In the genomic region with DNA sequence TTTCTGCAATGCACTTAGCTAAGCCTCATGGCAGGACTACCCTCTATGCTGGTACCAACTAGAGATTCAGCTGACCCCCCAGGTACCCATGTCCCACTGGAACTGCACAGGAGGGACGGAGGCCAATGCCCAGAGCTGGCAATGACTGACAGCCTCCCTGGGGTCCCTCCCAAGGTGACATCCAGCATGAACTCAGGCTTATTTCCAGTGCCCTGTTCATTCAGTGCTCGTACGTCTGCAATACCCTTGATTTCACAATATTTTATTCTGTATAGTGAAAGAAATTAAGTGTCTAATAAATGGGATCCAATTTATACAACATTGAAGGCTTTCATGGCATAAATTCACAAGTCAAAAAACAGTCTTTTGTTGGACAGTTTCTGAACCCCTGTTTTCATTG, we compare ENCODE assay signal across 23 cellular contexts. TPM values are rescaled to one million over a fixed set of nuclear protein-coding genes. Genes with fewer than 3 reads are reported as not detected.
DNase-seq lines count a peak whose midpoint lies in the region; ATAC-seq and TF ChIP-seq lines count a peak whose summit lies in the region.
"Had no signal": no experiment of that assay in that cellular context is flagged by ENCODE, and none has a peak within 500 bp of the region (broad histone marks: within the 10 kb centered on the region; RNA-seq: fewer than 3 reads in every experiment).

No MANE protein-coding gene starts in this region.

- ATAC-seq in heart right ventricle, result no peak
- no peak for ATAC-seq in Right ventricle myocardium inferior
- no peak for ATAC-seq in naive B cell (ENCODE audit: low read depth in 2 of 2)
- no peak for ATAC-seq in stimulated activated naive B cell treated with anti-CD40 and anti-IgM and Interleukin-4, amounts not matched to agents 10 μg/mL and 1 μg/mL and 100 μg/mL, for 72 hours (replicated peaks)

- no peak overlapping the region for H3K4me3 Mint-ChIP-seq in naive B cell
- no peak overlapping the region for H3K4me3 Mint-ChIP-seq in stimulated activated naive B cell treated with anti-CD40 and anti-IgM and Interleukin-4, amounts not matched to agents 10 μg/mL and 1 μg/mL and 100 μg/mL, for 72 hours
- H3K4me3 Mint-ChIP-seq: B cell; CD4-positive, alpha-beta T cell had no signal

- H3K27ac Mint-ChIP-seq in naive B cell, result peak overlapping the region in 4 of 6 donors; percentile 39 to 70 (median 54)
- peak overlapping the region; percentile 65 for H3K27ac Mint-ChIP-seq in stimulated activated naive B cell treated with anti-CD40 and anti-IgM and Interleukin-4, amounts not matched to agents 10 μg/mL and 1 μg/mL and 100 μg/mL, for 72 hours
- H3K27ac Mint-ChIP-seq: B cell; CD4-positive, alpha-beta T cell had no signal

- no peak overlapping the region for H3K4me3 ChIP-seq in heart right ventricle
- H3K4me3 ChIP-seq in HL-60 (replicated peaks; ENCODE audit: insufficient read depth, low read length), result no peak overlapping the region
- no peak overlapping the region for H3K4me3 ChIP-seq in adrenal gland
- H3K4me3 ChIP-seq: K562 had no signal

- TF ChIP-seq CTCF in heart right ventricle (IDR thresholded peaks at IDR 0.05) (no peak), HL-60 (IDR thresholded peaks at IDR 0.05; ENCODE audit: insufficient read depth, low read length) (no peak), adrenal gland (IDR thresholded peaks at IDR 0.05) (no peak)

- 89% methylated on average over 3 of the region's 3 CpGs for WGBS in heart right ventricle, 2 donors
- 76 to 81% (median 80%) methylated on average over 2 to 3 of the region's 3 CpGs for WGBS in adrenal gland, 4 donors

- peaks cover 3 to 84% (median 40%) of the 10 kb centered on the region in 9 donors for H3K4me1 ChIP-seq in heart right ventricle
- no peaks in the 10 kb centered on the region for H3K4me1 ChIP-seq in adrenal gland (replicated peaks in 1 of 2)

- H3K9me3 ChIP-seq in heart right ventricle, result no peaks in the 10 kb centered on the region
- H3K9me3 ChIP-seq in adrenal gland (replicated peaks in 1 of 3), result no peaks in the 10 kb centered on the region
- H3K9me3 ChIP-seq: SK-N-SH had no signal

- H3K9me3 Mint-ChIP-seq in naive B cell, result peaks cover 0 to 2% (median 0%) of the 10 kb centered on the region in 7 donors
- no peaks in the 10 kb centered on the region for H3K9me3 Mint-ChIP-seq in stimulated activated naive B cell treated with anti-CD40 and anti-IgM and Interleukin-4, amounts not matched to agents 10 μg/mL and 1 μg/mL and 100 μg/mL, for 72 hours
- H3K9me3 Mint-ChIP-seq: CD4-positive, alpha-beta T cell had no signal

- H3K27me3 ChIP-seq in heart right ventricle, result no peaks in the 10 kb centered on the region
- no peaks in the 10 kb centered on the region for H3K27me3 ChIP-seq in HL-60 (ENCODE audit: insufficient read depth, poor library complexity, severe bottlenecking)
- H3K27me3 ChIP-seq in adrenal gland, result no peaks in the 10 kb centered on the region

- H3K27me3 Mint-ChIP-seq in naive B cell, result no peaks in the 10 kb centered on the region
- H3K27me3 Mint-ChIP-seq in stimulated activated naive B cell treated with anti-CD40 and anti-IgM and Interleukin-4, amounts not matched to agents 10 μg/mL and 1 μg/mL and 100 μg/mL, for 72 hours, result no peaks in the 10 kb centered on the region
- H3K27me3 Mint-ChIP-seq: B cell; CD4-positive, alpha-beta T cell had no signal

- DNase-seq in heart right ventricle (no peak), Right ventricle myocardium inferior (ENCODE audit: missing footprints) (no peak), HL-60 (ENCODE audit: low read depth in 1 of 2, low spot score in 1 of 2) (no peak), naive B cell (no peak), adrenal gland (no peak), ecto neural progenitor cell (ENCODE audit: low spot score) (no peak), NCI-H2107 treated with DMSO at 0.1 percent for 48 hours (lab: John Stamatoyannopoulos, UW; ENCODE audit: unreplicated experiment) (no peak)
- no peak for DNase-seq in stimulated activated naive B cell treated with anti-CD40 and anti-IgM and Interleukin-4, amounts not matched to agents 10 μg/mL and 1 μg/mL and 100 μg/mL, for 72 hours
- DNase-seq: CD4-positive, alpha-beta T cell; HCEC 1CT; Kasumi-1; MV-4-11; NCI-H1105; NCI-H146; NCI-H1930; NCI-H2107; NCI-H446; NCI-H524 treated with DMSO at 0.1 percent for 48 hours; NCI-H774; SK-N-SH had no signal

- intact Hi-C loops in heart right ventricle (cut with DNase I) (loop anchor here in 1 of 10 donors (5.0 kb wide), 1 partner anchor 60 kb away; no protein-coding TSS in a partner anchor), Right ventricle myocardium inferior (cut with DNase I) (no loop called here), adrenal gland (cut with DNase I) (no loop called here)

- TF ChIP-seq POLR2A in adrenal gland (IDR thresholded peaks at IDR 0.05), result no peak

- H3K36me3 ChIP-seq in heart right ventricle (no peaks in the 10 kb centered on the region), adrenal gland (replicated peaks in 1 of 2) (no peaks in the 10 kb centered on the region)

- peak overlapping the region in 6 of 10 donors; percentile 31 to 82 (median 68) for H3K27ac ChIP-seq in heart right ventricle
- H3K27ac ChIP-seq in HL-60 (replicated peaks), result peak overlapping the region; percentile 46
- no peak overlapping the region for H3K27ac ChIP-seq in adrenal gland
- H3K27ac ChIP-seq: 22Rv1 had no signal

- H3K4me1 Mint-ChIP-seq in naive B cell, result peaks cover 40 to 74% (median 46%) of the 10 kb centered on the region in 3 donors
- peaks cover 43 to 57% of the 10 kb centered on the region in 2 donors for H3K4me1 Mint-ChIP-seq in stimulated activated naive B cell treated with anti-CD40 and anti-IgM and Interleukin-4, amounts not matched to agents 10 μg/mL and 1 μg/mL and 100 μg/mL, for 72 hours

- no peaks in the 10 kb centered on the region for H3K36me3 Mint-ChIP-seq in naive B cell
- H3K36me3 Mint-ChIP-seq in stimulated activated naive B cell treated with anti-CD40 and anti-IgM and Interleukin-4, amounts not matched to agents 10 μg/mL and 1 μg/mL and 100 μg/mL, for 72 hours, result no peaks in the 10 kb centered on the region

RNA-seq across cellular contexts. Expression of a gene that starts 20.2 kb away (rescaled TPM):
- total RNA-seq in heart right ventricle, result 10 to 100 TPM; 33.1 to 93.4 (median 53.2) TPM
- polyA plus RNA-seq in heart right ventricle, result 10 to 100 TPM; 21.3 to 21.4 TPM
- 53.2 TPM for total RNA-seq in Right ventricle myocardium inferior
- polyA plus RNA-seq in naive B cell (ENCODE audit: low read depth in 6 of 6), result 100 to 1,000 TPM; 205 to 278 (median 247) TPM
- 10 to 100 TPM; 29.9 to 61.7 (median 46.8) TPM for total RNA-seq in adrenal gland
- 10 to 100 TPM in 2 of 3 donors, 1 to 10 TPM in 1; 9.6 to 34.1 (median 17.9) TPM for polyA plus RNA-seq in adrenal gland

Comparison
In these comparisons a context has a peak if more than half of its experiments do, and no peak if none do; other contexts are left out.
1. H3K27ac ChIP-seq: peak in heart right ventricle (6 of 10) and HL-60 (single experiment); none in adrenal gland (0 of 5).